Comparison of ENCODE assay signal across 18 cellular contexts in genomic region chr5:160473736-160474483, GRCh38. TPM values are rescaled to one million over a fixed set of nuclear protein-coding genes. Genes with fewer than 3 reads are reported as not detected.
DNase-seq lines count a peak whose midpoint lies in the region; ATAC-seq, FAIRE-seq and TF ChIP-seq lines count a peak whose summit lies in the region.
"Had no signal": no experiment of that assay in that cellular context is flagged by ENCODE, and none has a peak within 500 bp of the region (broad histone marks: within the 10 kb centered on the region; RNA-seq: fewer than 3 reads in every experiment).

No MANE protein-coding gene starts in this region.

- no peak for ATAC-seq in HepG2
- no peak for ATAC-seq in right lobe of liver
- no peak for ATAC-seq in HG03460 (IDR thresholded peaks at IDR 0.05; ENCODE audit: unreplicated experiment)
- no peak for ATAC-seq in HG03378 (IDR thresholded peaks at IDR 0.05; ENCODE audit: unreplicated experiment)
- ATAC-seq: lower lobe of right lung, SK-N-SH treated with all-trans-retinoic acid at 6 μM for 48 hours had no signal

- peaks cover 76% of the 10 kb centered on the region for H3K4me1 Mint-ChIP-seq in activated naive CD8-positive, alpha-beta T cell (ENCODE audit: low read depth)

- POLR2A ChIA-PET in HepG2 (lab: Yijun Ruan, JAX) = interaction anchor here (1.5 kb wide), 1 partner anchor 10 kb away, joined by 4 read pairs; no protein-coding TSS in a partner anchor

- in situ Hi-C loops in HepG2 (cut with HindIII; ENCODE audit: extremely low pct_ligation_motif_present, low pct_unique_long_range_greater_than_20kb) = no loop called here

- H3K27me3 Mint-ChIP-seq in activated naive CD8-positive, alpha-beta T cell = no peaks in the 10 kb centered on the region

- no peaks in the 10 kb centered on the region for H3K27me3 ChIP-seq in HepG2 (ENCODE audit: control insufficient read depth in 1 of 2, insufficient read depth in 2 of 2, low read length in 2 of 2)
- H3K27me3 ChIP-seq in right lobe of liver = no peaks in the 10 kb centered on the region
- H3K27me3 ChIP-seq in KMS-11 (ENCODE audit: insufficient read depth, low read depth) = no peaks in the 10 kb centered on the region
- H3K27me3 ChIP-seq: ascending aorta had no signal

- peak overlapping the region; percentile 77 for H3K27ac Mint-ChIP-seq in activated naive CD8-positive, alpha-beta T cell

- H2AFZ ChIP-seq in HepG2 (ENCODE audit: low read length) (no peak overlapping the region), KMS-11 (ENCODE audit: low read depth) (no peak overlapping the region)
- H2AFZ ChIP-seq: GM23248, parathyroid adenoma had no signal

- H3K36me3 Mint-ChIP-seq in activated naive CD8-positive, alpha-beta T cell = peaks cover 23% of the 10 kb centered on the region

- TF ChIP-seq POLR2A in HepG2 (IDR thresholded peaks at IDR 0.05; ENCODE audit: insufficient read depth in 1 of 2, low read depth in 2 of 2, low read length in 2 of 2) = no peak
- no peak for TF ChIP-seq POLR2A in right lobe of liver (IDR thresholded peaks at IDR 0.05)

- H3K9ac ChIP-seq in HepG2 (ENCODE audit: insufficient read depth, low read depth, low read length) = peak overlapping the region; percentile 75; the same call in 1 of the 2 replicates
- no peak overlapping the region for H3K9ac ChIP-seq in KMS-11
- H3K9ac ChIP-seq: GM23248, parathyroid adenoma had no signal

- intact Hi-C loops in HepG2 (cut with micrococcal nuclease; ENCODE audit: unreplicated experiment) (no loop called here), right lobe of liver (cut with DNase I) (no loop called here)

- no peak for TF ChIP-seq RAD21 in HepG2 (CRISPR knock-in tag; IDR thresholded peaks at IDR 0.05)

- TF ChIP-seq CTCF in HepG2 (CRISPR knock-in tag; IDR thresholded peaks at IDR 0.05) = no peak
- no peak for TF ChIP-seq CTCF in right lobe of liver (IDR thresholded peaks at IDR 0.05)
- no peak for TF ChIP-seq CTCF in KMS-11 (conservative IDR thresholded peaks at IDR 0.05; ENCODE audit: low read depth, low read length)

- H3K36me3 ChIP-seq in HepG2 (replicated peaks in 1 of 2; ENCODE audit: control insufficient read depth in 1 of 2, insufficient read depth in 2 of 2, low read length in 2 of 2) (no peaks in the 10 kb centered on the region), right lobe of liver (no peaks in the 10 kb centered on the region), KMS-11 (ENCODE audit: insufficient read depth) (no peaks in the 10 kb centered on the region)
- H3K36me3 ChIP-seq: ascending aorta, lower lobe of right lung had no signal

- H3K4me2 ChIP-seq in HepG2 (ENCODE audit: low read depth, low read length) = peak overlapping the region; percentile 23; the same call in 1 of the 2 replicates
- H3K4me2 ChIP-seq in KMS-11 = peak overlapping the region; percentile 43; the same call in 1 of the 2 replicates

- no peak for FAIRE-seq in HepG2 (lab: Jason Lieb, UNC)
- FAIRE-seq: G401.6, urothelium cell line had no signal

- H4K20me1 ChIP-seq in HepG2 (ENCODE audit: insufficient read depth, low read length) (no peaks in the 10 kb centered on the region), KMS-11 (ENCODE audit: insufficient read depth) (no peaks in the 10 kb centered on the region)

- H3K4me1 ChIP-seq in HepG2 (ENCODE audit: insufficient read depth, low read length) (peaks cover 100% of the 10 kb centered on the region), right lobe of liver (no peaks in the 10 kb centered on the region), KMS-11 (ENCODE audit: low read depth, poor library complexity, severe bottlenecking) (peaks cover 64% of the 10 kb centered on the region)
- H3K4me1 ChIP-seq: ascending aorta, parathyroid adenoma had no signal

- H3K9me3 Mint-ChIP-seq in activated naive CD8-positive, alpha-beta T cell (ENCODE audit: low read depth) = no peaks in the 10 kb centered on the region

- no peak for DNase-seq in HepG2 (ENCODE audit: low spot score)
- no peak for DNase-seq in right lobe of liver
- no peak for DNase-seq in cerebellar cortex (ENCODE audit: low spot score)
- no peak for DNase-seq in mucosa of gallbladder (ENCODE audit: low spot score)
- DNase-seq: activated gamma-delta T cell; GM23248; head of caudate nucleus; lower lobe of right lung; stimulated activated CD4-positive, alpha-beta T cell treated with anti-CD3 and anti-CD28 coated beads, Interleukin-4, amount 100 ng/mL, for 1 hour had no signal

- no peak overlapping the region for H3K4me3 ChIP-seq in HepG2 (replicated peaks in 1 of 3; ENCODE audit: insufficient read depth in 1 of 3, low read depth in 2 of 3, low read length in 3 of 3)
- no peak overlapping the region for H3K4me3 ChIP-seq in right lobe of liver
- H3K4me3 ChIP-seq in KMS-11 (IDR thresholded peaks at IDR 0.05; ENCODE audit: insufficient read depth, low read depth, low read length) = no peak overlapping the region
- H3K4me3 ChIP-seq: ascending aorta, GM23248, lower lobe of right lung had no signal

- H3K27ac ChIP-seq in HepG2 (ENCODE audit: extremely low read length, insufficient read depth, low read length) (peak overlapping the region; percentile 91), right lobe of liver (no peak overlapping the region), KMS-11 (peak overlapping the region; percentile 57)
- H3K27ac ChIP-seq: ascending aorta, GM23248, lower lobe of right lung, parathyroid adenoma had no signal

- H3K9me3 ChIP-seq in HepG2 (ENCODE audit: low read length) = no peaks in the 10 kb centered on the region
- no peaks in the 10 kb centered on the region for H3K9me3 ChIP-seq in right lobe of liver
- H3K9me3 ChIP-seq: ascending aorta, lower lobe of right lung had no signal

- WGBS in HepG2 (ENCODE audit: low lambda C conversion rate) = 94% methylated on average over 6 of the region's 6 CpGs
- 84% methylated on average over 6 of the region's 6 CpGs for WGBS in right lobe of liver (ENCODE audit: insufficient coverage, low coverage, low lambda C conversion rate, missing lambda C conversion rate)

- TF ChIP-seq EP300 in HepG2 (IDR thresholded peaks at IDR 0.05; ENCODE audit: low read depth in 2 of 2, low read length in 2 of 2) (no peak), HepG2 (CRISPR knock-in tag; IDR thresholded peaks at IDR 0.05; ENCODE audit: borderline replicate concordance) (no peak)

- peaks cover 80% of the 10 kb centered on the region for H3K79me2 ChIP-seq in HepG2 (ENCODE audit: insufficient read depth, low read length)
- H3K79me2 ChIP-seq in KMS-11 (ENCODE audit: insufficient read depth, low read depth) = peaks cover 97% of the 10 kb centered on the region
- H3K79me2 ChIP-seq: parathyroid adenoma had no signal

- BruUV-seq in HepG2 (replicated peaks; lab: Mats Ljungman, UMichigan) = no TSS peak

- CTCF ChIA-PET in HepG2 (lab: Yijun Ruan, JAX; ENCODE audit: low intra/inter-chr PET ratio, low total read pairs) = no interaction called here

- H3K4me3 Mint-ChIP-seq in activated naive CD8-positive, alpha-beta T cell = peak overlapping the region; percentile 69

RNA-seq across cellular contexts. Expression of gene PTTG1, which starts 52.3 kb away (rescaled TPM):
- total RNA-seq in HepG2 (2016; rRNA removed; fragmentation: Illumina TruSeq; extraction: Trizol) (161 and 206 TPM in 2 replicates), right lobe of liver (1 to 10 TPM in 3 of 6 experiments, under 1 TPM in 3; 0.51 to 5.9 (median 2.6) TPM), mucosa of gallbladder (3.7 TPM)
- total RNA-seq in HepG2 (2016; cell fraction: cytosol; rRNA removed; fragmentation: Illumina TruSeq; extraction: Trizol; ENCODE audit: low read depth) = 61.6 and 66.4 TPM in 2 replicates
- total RNA-seq in HepG2 (2016; cell fraction: insoluble cytoplasmic fraction; rRNA removed; fragmentation: Illumina TruSeq; extraction: Trizol) = 157 and 223 TPM in 2 replicates
- 67.0 and 69.1 TPM in 2 replicates for total RNA-seq in HepG2 (2016; cell fraction: membrane; rRNA removed; fragmentation: Illumina TruSeq; extraction: Trizol)
- 66.0 and 73.6 TPM in 2 replicates for total RNA-seq in HepG2 (2016; cell fraction: nucleus; rRNA removed; fragmentation: Illumina TruSeq; extraction: Trizol)
- polyA plus RNA-seq in HepG2 (2011; rRNA removed) = 53.0 and 102 TPM in 2 replicates
- 166 and 211 TPM in 2 replicates for polyA plus RNA-seq in HepG2 (2011; cell fraction: cytosol; rRNA removed)
- 50.7 and 64.1 TPM in 2 replicates for polyA plus RNA-seq in HepG2 (2011; cell fraction: nucleus; rRNA removed)
- 42.2 and 101 TPM in 2 replicates for polyA plus RNA-seq in HepG2 (2012)
- 50.9 and 58.2 TPM in 2 replicates for polyA plus RNA-seq in HepG2 (2016; cell fraction: cytosol; fragmentation: Illumina TruSeq; extraction: Trizol; ENCODE audit: low read depth)
- polyA plus RNA-seq in HepG2 (2016; cell fraction: insoluble cytoplasmic fraction; fragmentation: Illumina TruSeq; extraction: Trizol; ENCODE audit: low read depth) = 204 and 208 TPM in 2 replicates
- polyA plus RNA-seq in HepG2 (2016; cell fraction: membrane; fragmentation: Illumina TruSeq; extraction: Trizol; ENCODE audit: low read depth) = 60.1 and 60.7 TPM in 2 replicates
- polyA plus RNA-seq in HepG2 (2016; cell fraction: nucleus; fragmentation: Illumina TruSeq; extraction: Trizol; ENCODE audit: insufficient read depth, low read depth) = 84.3 and 91.2 TPM in 2 replicates
- polyA minus RNA-seq in HepG2 (2011; rRNA and poly(A)+ RNA removed; ENCODE audit: low replicate concordance) = 40.6 and 146 TPM in 2 replicates
- polyA minus RNA-seq in HepG2 (2011; cell fraction: cytosol; rRNA and poly(A)+ RNA removed) = 17.1 and 33.2 TPM in 2 replicates
- 21.5 and 33.3 TPM in 2 replicates for polyA minus RNA-seq in HepG2 (2011; cell fraction: nucleus; rRNA and poly(A)+ RNA removed)

RNA-seq across cellular contexts. Expression of gene SLU7, which starts 55.0 kb away (rescaled TPM):
- total RNA-seq in HepG2 (2016; rRNA removed; fragmentation: Illumina TruSeq; extraction: Trizol) (39.2 and 52.6 TPM in 2 replicates), right lobe of liver (10 to 100 TPM; 11.6 to 19.4 (median 17.0) TPM), mucosa of gallbladder (48.0 TPM)
- total RNA-seq in HepG2 (2016; cell fraction: cytosol; rRNA removed; fragmentation: Illumina TruSeq; extraction: Trizol; ENCODE audit: low read depth) = 5.4 and 6.3 TPM in 2 replicates
- total RNA-seq in HepG2 (2016; cell fraction: insoluble cytoplasmic fraction; rRNA removed; fragmentation: Illumina TruSeq; extraction: Trizol) = 37.1 and 52.6 TPM in 2 replicates
- total RNA-seq in HepG2 (2016; cell fraction: membrane; rRNA removed; fragmentation: Illumina TruSeq; extraction: Trizol) = 12.2 and 13.1 TPM in 2 replicates
- total RNA-seq in HepG2 (2016; cell fraction: nucleus; rRNA removed; fragmentation: Illumina TruSeq; extraction: Trizol) = 23.3 and 25.9 TPM in 2 replicates
- 13.6 and 24.0 TPM in 2 replicates for polyA plus RNA-seq in HepG2 (2011; rRNA removed)
- polyA plus RNA-seq in HepG2 (2011; cell fraction: cytosol; rRNA removed) = 10.5 and 14.8 TPM in 2 replicates
- 8.8 and 11.4 TPM in 2 replicates for polyA plus RNA-seq in HepG2 (2011; cell fraction: nucleus; rRNA removed)
- 36.7 and 47.7 TPM in 2 replicates for polyA plus RNA-seq in HepG2 (2012)
- 3.8 and 3.9 TPM in 2 replicates for polyA plus RNA-seq in HepG2 (2016; cell fraction: cytosol; fragmentation: Illumina TruSeq; extraction: Trizol; ENCODE audit: low read depth)
- 41.9 and 42.0 TPM in 2 replicates for polyA plus RNA-seq in HepG2 (2016; cell fraction: insoluble cytoplasmic fraction; fragmentation: Illumina TruSeq; extraction: Trizol; ENCODE audit: low read depth)
- polyA plus RNA-seq in HepG2 (2016; cell fraction: membrane; fragmentation: Illumina TruSeq; extraction: Trizol; ENCODE audit: low read depth) = 4.5 and 5.5 TPM in 2 replicates
- polyA plus RNA-seq in HepG2 (2016; cell fraction: nucleus; fragmentation: Illumina TruSeq; extraction: Trizol; ENCODE audit: insufficient read depth, low read depth) = 29.1 and 31.2 TPM in 2 replicates
- polyA minus RNA-seq in HepG2 (2011; rRNA and poly(A)+ RNA removed; ENCODE audit: low replicate concordance) = 3.7 and 8.6 TPM in 2 replicates
- 7.6 and 13.9 TPM in 2 replicates for polyA minus RNA-seq in HepG2 (2011; cell fraction: cytosol; rRNA and poly(A)+ RNA removed)
- 25.4 and 32.6 TPM in 2 replicates for polyA minus RNA-seq in HepG2 (2011; cell fraction: nucleus; rRNA and poly(A)+ RNA removed)

Comparison
In these comparisons a context has a peak if more than half of its experiments do, and no peak if none do; other contexts are left out.
1. H3K27ac ChIP-seq: peak in HepG2 (single experiment) and KMS-11 (single experiment); none in right lobe of liver (0 of 3).
2. RNA of gene PTTG1, which starts 52.3 kb away (total RNA-seq): 61.6 to 223 TPM in HepG2; 0.51 to 5.9 TPM in right lobe of liver and 3.7 TPM in mucosa of gallbladder (single experiment); every median in the first group is over 4 times any median in the second.